ENCODE assay signal across 8 cellular contexts in the genomic region with DNA sequence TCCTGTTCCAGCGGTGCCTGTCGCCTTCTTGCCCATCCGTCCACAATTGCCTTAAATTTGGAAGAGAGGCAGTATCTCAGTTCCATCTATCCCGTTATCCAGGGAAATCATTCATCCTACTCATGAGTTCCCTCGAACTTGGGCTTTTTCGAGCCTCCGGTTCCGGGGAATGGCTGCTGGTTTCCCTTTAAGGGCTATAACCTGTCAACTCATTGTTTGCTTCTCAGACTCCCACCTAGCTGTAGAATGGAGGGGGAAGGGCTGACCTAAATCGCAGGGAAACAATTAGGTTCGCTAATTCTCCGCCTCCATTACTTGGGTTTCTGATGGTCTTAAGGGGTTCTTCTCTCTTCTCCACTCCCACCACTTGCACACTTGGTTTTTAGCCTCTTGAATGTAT. TPM values are rescaled to one million over a fixed set of nuclear protein-coding genes. Genes with fewer than 3 reads are reported as not detected.
A peak's percentile ranks its signal among the peaks of the same experiment; 100 is the strongest.
DNase-seq lines count a peak whose midpoint lies in the region; ATAC-seq and TF ChIP-seq lines count a peak whose summit lies in the region.

No MANE protein-coding gene starts in this region.

- H2AK5ac ChIP-seq in mesenchymal stem cell (ENCODE audit: low read length, severe bottlenecking), result no peak overlapping the region

- H2BK12ac ChIP-seq in mesenchymal stem cell (ENCODE audit: low read length in 2 of 2), result peak overlapping the region in 1 of 2 experiments; percentile 15

- H3K27ac ChIP-seq in mesenchymal stem cell (ENCODE audit: low read length, poor library complexity, severe bottlenecking), result peak overlapping the region; percentile 39

- no peaks in the 10 kb centered on the region for H3K36me3 Mint-ChIP-seq in stimulated activated naive CD8-positive, alpha-beta T cell treated with anti-CD3 and anti-CD28 coated beads, Interleukin-15, Interleukin-2, amounts not matched to agents 100 ng/mL and 50 ng/mL, for 24 hours (ENCODE audit: low read depth)
- H3K36me3 Mint-ChIP-seq in brain, result peaks cover 40% of the 10 kb centered on the region

- peak overlapping the region; percentile 93 for H3K4me2 ChIP-seq in mesenchymal stem cell (ENCODE audit: low read length, poor library complexity, severe bottlenecking)

- H3K4me1 ChIP-seq in mesenchymal stem cell (ENCODE audit: control insufficient read depth, insufficient read depth, low read depth, low read length), result peaks cover 7% of the 10 kb centered on the region

- no peak for TF ChIP-seq CTCF in brain (conservative IDR thresholded peaks at IDR 0.05)

- peak overlapping the region; percentile 90 for H3K9ac ChIP-seq in mesenchymal stem cell (ENCODE audit: low read length)

- H3K9me3 ChIP-seq in mesenchymal stem cell (ENCODE audit: control insufficient read depth, low read length), result no peaks in the 10 kb centered on the region

- peak overlapping the region; percentile 82 to 97 for H3K4me3 ChIP-seq in mesenchymal stem cell (ENCODE audit: insufficient read depth in 1 of 2, low read depth in 1 of 2, low read length in 2 of 2)

- no peak overlapping the region for H4K91ac ChIP-seq in mesenchymal stem cell (ENCODE audit: low read length)

- H3K14ac ChIP-seq in mesenchymal stem cell (ENCODE audit: low read length in 2 of 2), result peak overlapping the region in 1 of 2 experiments; percentile 68

- peaks cover 49% of the 10 kb centered on the region for H3K27me3 Mint-ChIP-seq in stimulated activated naive CD8-positive, alpha-beta T cell treated with anti-CD3 and anti-CD28 coated beads, Interleukin-15, Interleukin-2, amounts not matched to agents 100 ng/mL and 50 ng/mL, for 24 hours
- peaks cover 12% of the 10 kb centered on the region for H3K27me3 Mint-ChIP-seq in brain

- H2BK15ac ChIP-seq in mesenchymal stem cell (ENCODE audit: low read depth, poor library complexity, severe bottlenecking), result peak overlapping the region; percentile 94

- 7% methylated on average over 4 of the region's 11 CpGs for WGBS in mesenchymal stem cell

- H3K36me3 ChIP-seq in mesenchymal stem cell (ENCODE audit: control insufficient read depth in 1 of 2, insufficient read depth in 2 of 2, low read depth in 1 of 2, low read length in 2 of 2), result peaks cover 21 to 36% of the 10 kb centered on the region in 2 experiments

- H2BK5ac ChIP-seq in mesenchymal stem cell (ENCODE audit: low read depth, low read length, poor library complexity, severe bottlenecking), result no peak overlapping the region

- H4K8ac ChIP-seq in mesenchymal stem cell (ENCODE audit: low read length), result peak overlapping the region; percentile 60

- peaks cover 17% of the 10 kb centered on the region for H3K79me1 ChIP-seq in mesenchymal stem cell (replicated peaks; ENCODE audit: low read length, poor library complexity, severe bottlenecking)

- no peaks in the 10 kb centered on the region for H3K9me3 Mint-ChIP-seq in stimulated activated naive CD8-positive, alpha-beta T cell treated with anti-CD3 and anti-CD28 coated beads, Interleukin-15, Interleukin-2, amounts not matched to agents 100 ng/mL and 50 ng/mL, for 24 hours
- peaks cover 0 to 5% (median 0%) of the 10 kb centered on the region in 5 experiments for H3K9me3 Mint-ChIP-seq in brain

- peaks cover 9% of the 10 kb centered on the region for H3K4me1 Mint-ChIP-seq in stimulated activated naive CD8-positive, alpha-beta T cell treated with anti-CD3 and anti-CD28 coated beads, Interleukin-15, Interleukin-2, amounts not matched to agents 100 ng/mL and 50 ng/mL, for 24 hours (ENCODE audit: low read depth)
- H3K4me1 Mint-ChIP-seq in brain, result peaks cover 48% of the 10 kb centered on the region

- ATAC-seq in stimulated activated naive CD8-positive, alpha-beta T cell treated with anti-CD3 and anti-CD28 coated beads, Interleukin-15, Interleukin-2, amounts not matched to agents 100 U/mL and 50 U/mL, for 24 hours, result no peak
- ATAC-seq in GM18517 (IDR thresholded peaks at IDR 0.05; ENCODE audit: unreplicated experiment) (no peak), HG03135 (IDR thresholded peaks at IDR 0.05; ENCODE audit: unreplicated experiment) (no peak)

- peaks cover 0 to 3% of the 10 kb centered on the region in 2 experiments for H3K27me3 ChIP-seq in mesenchymal stem cell (ENCODE audit: control insufficient read depth in 1 of 2, insufficient read depth in 1 of 2, low read length in 2 of 2)

- DNase-seq in stimulated activated naive CD8-positive, alpha-beta T cell treated with anti-CD3 and anti-CD28 coated beads, Interleukin-15, Interleukin-2, amounts not matched to agents 100 U/mL and 50 U/mL, for 24 hours, result no peak
- DNase-seq in mesenchymal stem cell (peak; percentile 21), GM19240 (ENCODE audit: insufficient read length, low spot score) (no peak), HPDE6-E6E7 (ENCODE audit: extremely low spot score) (no peak)

- H2AFZ ChIP-seq in mesenchymal stem cell (ENCODE audit: low read depth, low read length), result no peak overlapping the region

- H3K18ac ChIP-seq in mesenchymal stem cell (ENCODE audit: low read depth in 1 of 2, low read length in 2 of 2), result peak overlapping the region; percentile 52 to 58

- H3K4me3 Mint-ChIP-seq in stimulated activated naive CD8-positive, alpha-beta T cell treated with anti-CD3 and anti-CD28 coated beads, Interleukin-15, Interleukin-2, amounts not matched to agents 100 ng/mL and 50 ng/mL, for 24 hours, result peak overlapping the region; percentile 71
- peak overlapping the region; percentile 94 to 97 (median 97) for H3K4me3 Mint-ChIP-seq in brain

- peak overlapping the region; percentile 54 to 81 for H3K4ac ChIP-seq in mesenchymal stem cell (ENCODE audit: low read depth in 1 of 2, low read length in 2 of 2)

- peak overlapping the region; percentile 59 for H2BK120ac ChIP-seq in mesenchymal stem cell (ENCODE audit: low read depth, low read length)

- H3K23ac ChIP-seq in mesenchymal stem cell (ENCODE audit: low read length in 2 of 2), result no peak overlapping the region

- no peak overlapping the region for H3K27ac Mint-ChIP-seq in stimulated activated naive CD8-positive, alpha-beta T cell treated with anti-CD3 and anti-CD28 coated beads, Interleukin-15, Interleukin-2, amounts not matched to agents 100 ng/mL and 50 ng/mL, for 24 hours
- H3K27ac Mint-ChIP-seq in brain, result peak overlapping the region; percentile 80 to 98 (median 95)

RNA-seq across cellular contexts. Expression of a gene that starts 1.2 kb away (rescaled TPM):
- 2,034 TPM for polyA plus RNA-seq in brain (ENCODE audit: insufficient read depth, low read depth, low replicate concordance)
- 1,126 TPM for polyA plus RNA-seq in mesenchymal stem cell (2013, experiment 1 of 2)
- polyA plus RNA-seq in mesenchymal stem cell (2013, experiment 2 of 2), result 1,155 TPM

RNA-seq across cellular contexts. Expression of a gene that starts 43.6 kb away (rescaled TPM):
- 71.6 TPM for polyA plus RNA-seq in brain (ENCODE audit: insufficient read depth, low read depth, low replicate concordance)
- polyA plus RNA-seq in mesenchymal stem cell (2013, experiment 1 of 2), result 22.6 TPM
- 22.6 TPM for polyA plus RNA-seq in mesenchymal stem cell (2013, experiment 2 of 2)
